In genomic region chr16:46573008-46573833, GRCh38 we compare ENCODE assay signal across 9 cellular contexts. TPM values are rescaled to one million over a fixed set of nuclear protein-coding genes. Genes with fewer than 3 reads are reported as not detected.
A peak's percentile ranks its signal among the peaks of the same experiment; 100 is the strongest.
DNase-seq lines count a peak whose midpoint lies in the region; ATAC-seq and TF ChIP-seq lines count a peak whose summit lies in the region.
"Had no signal": no experiment of that assay in that cellular context is flagged by ENCODE, and none has a peak within 500 bp of the region (broad histone marks: within the 10 kb centered on the region; RNA-seq: fewer than 3 reads in every experiment).

No MANE protein-coding gene starts in this region.

- H3K27me3 ChIP-seq in brain microvascular endothelial cell (replicated peaks) (no peaks in the 10 kb centered on the region), transverse colon (no peaks in the 10 kb centered on the region), A673 (replicated peaks; ENCODE audit: insufficient read depth, low read depth, low read length, poor library complexity) (no peaks in the 10 kb centered on the region)

- H3K36me3 ChIP-seq in brain microvascular endothelial cell (replicated peaks) (no peaks in the 10 kb centered on the region), transverse colon (no peaks in the 10 kb centered on the region), A673 (ENCODE audit: insufficient read depth, low read length, poor library complexity, severe bottlenecking) (no peaks in the 10 kb centered on the region)

- no peaks in the 10 kb centered on the region for H3K4me1 ChIP-seq in transverse colon
- H3K4me1 ChIP-seq in A673 (ENCODE audit: insufficient read depth, low read length, poor library complexity, severe bottlenecking) = no peaks in the 10 kb centered on the region

- intact Hi-C loops in transverse colon (cut with DNase I; ENCODE audit: low total_unique reads) = no loop called here
- intact Hi-C loops in A673 (cut with micrococcal nuclease; ENCODE audit: unreplicated experiment) = no loop called here

- no TSS peak for BruUV-seq in A673 (replicated peaks; lab: Mats Ljungman, UMichigan)

- peak overlapping the region; percentile 24 for H3K4me3 ChIP-seq in brain microvascular endothelial cell (ENCODE audit: low read depth, low read length)
- H3K4me3 ChIP-seq in transverse colon = no peak overlapping the region
- no peak overlapping the region for H3K4me3 ChIP-seq in A673 (ENCODE audit: low read depth, low read length, poor library complexity, severe bottlenecking)

- TF ChIP-seq EP300 in transverse colon (IDR thresholded peaks at IDR 0.05; ENCODE audit: low read depth) = no peak

- TF ChIP-seq CTCF in brain microvascular endothelial cell (IDR thresholded peaks at IDR 0.05; ENCODE audit: low read depth, low read length, missing control alignments) = no peak
- TF ChIP-seq CTCF in transverse colon (IDR thresholded peaks at IDR 0.05) = no peak
- no peak for TF ChIP-seq CTCF in A673 (conservative IDR thresholded peaks at IDR 0.05; ENCODE audit: low read depth, low read length)

- no peak overlapping the region for H3K27ac ChIP-seq in brain microvascular endothelial cell
- H3K27ac ChIP-seq in transverse colon = no peak overlapping the region
- no peak overlapping the region for H3K27ac ChIP-seq in A673 (ENCODE audit: low read depth, low read length, poor library complexity, severe bottlenecking)

- WGBS in transverse colon (ENCODE audit: low coverage in 1 of 2), 2 donors = 63 to 68% methylated on average over 6 to 27 of the region's 27 CpGs

- POLR2A ChIA-PET in A673 (lab: Charles Lee; ENCODE audit: low non-redundant PET) = no interaction called here

- no peak for TF ChIP-seq POLR2A in transverse colon (IDR thresholded peaks at IDR 0.05)

- peak; percentile 41 for DNase-seq in GM03348 (ENCODE audit: low spot score)
- DNase-seq in M059J (ENCODE audit: low read depth) = peak; percentile 91
- peak; percentile 53 for DNase-seq in brain microvascular endothelial cell
- DNase-seq in non-pigmented ciliary epithelial cell (ENCODE audit: low read depth) = peak; percentile 6
- DNase-seq in transverse colon = no peak
- no peak for DNase-seq in A673 (ENCODE audit: low spot score)
- DNase-seq in HuH-7.5 (ENCODE audit: low spot score) = no peak
- DNase-seq: NCI-H510A treated with DMSO at 0.1 percent for 48 hours had no signal

- ATAC-seq in HG02840 (IDR thresholded peaks at IDR 0.05; ENCODE audit: low FRiP score, unreplicated experiment) = no peak

- CTCF ChIA-PET in A673 (lab: Charles Lee) = no interaction called here

- in situ Hi-C loops in brain microvascular endothelial cell (cut with HindIII; ENCODE audit: low pct_ligation_motif_present, low sequenced_read_pairs) = no loop called here
- in situ Hi-C loops in transverse colon (cut with MboI; ENCODE audit: low pct_ligation_motif_present in 1 of 4, low pct_unique_long_range_greater_than_20kb in 1 of 4, low sequenced_read_pairs in 3 of 4) = no loop called here

- no peaks in the 10 kb centered on the region for H3K9me3 ChIP-seq in transverse colon
- H3K9me3 ChIP-seq in A673 (ENCODE audit: low read depth, low read length, poor library complexity, severe bottlenecking) = no peaks in the 10 kb centered on the region

RNA-seq across cellular contexts. Expression of gene SHCBP1, which starts 48.0 kb away (rescaled TPM):
- total RNA-seq in M059J (2014; rRNA removed; shearing (Covaris generic)) = 32.0 and 62.4 TPM in 2 replicates
- total RNA-seq in transverse colon (1 to 10 TPM in 1 of 4 donors, under 1 TPM in 2, not detected in 1; 0.27 to 6.8 (median 0.79) TPM), A673 (2021) (43.4 and 46.5 TPM in 2 replicates)

Comparison
In these comparisons a context has a peak if more than half of its experiments do, and no peak if none do; other contexts are left out.
1. DNase-seq: peak in GM03348 (single experiment), M059J (single experiment), brain microvascular endothelial cell (single experiment) and non-pigmented ciliary epithelial cell (single experiment); none in transverse colon (single experiment), A673 (single experiment) and HuH-7.5 (single experiment).